Comparison of ENCODE assay signal across 13 cellular contexts in the genomic region with DNA sequence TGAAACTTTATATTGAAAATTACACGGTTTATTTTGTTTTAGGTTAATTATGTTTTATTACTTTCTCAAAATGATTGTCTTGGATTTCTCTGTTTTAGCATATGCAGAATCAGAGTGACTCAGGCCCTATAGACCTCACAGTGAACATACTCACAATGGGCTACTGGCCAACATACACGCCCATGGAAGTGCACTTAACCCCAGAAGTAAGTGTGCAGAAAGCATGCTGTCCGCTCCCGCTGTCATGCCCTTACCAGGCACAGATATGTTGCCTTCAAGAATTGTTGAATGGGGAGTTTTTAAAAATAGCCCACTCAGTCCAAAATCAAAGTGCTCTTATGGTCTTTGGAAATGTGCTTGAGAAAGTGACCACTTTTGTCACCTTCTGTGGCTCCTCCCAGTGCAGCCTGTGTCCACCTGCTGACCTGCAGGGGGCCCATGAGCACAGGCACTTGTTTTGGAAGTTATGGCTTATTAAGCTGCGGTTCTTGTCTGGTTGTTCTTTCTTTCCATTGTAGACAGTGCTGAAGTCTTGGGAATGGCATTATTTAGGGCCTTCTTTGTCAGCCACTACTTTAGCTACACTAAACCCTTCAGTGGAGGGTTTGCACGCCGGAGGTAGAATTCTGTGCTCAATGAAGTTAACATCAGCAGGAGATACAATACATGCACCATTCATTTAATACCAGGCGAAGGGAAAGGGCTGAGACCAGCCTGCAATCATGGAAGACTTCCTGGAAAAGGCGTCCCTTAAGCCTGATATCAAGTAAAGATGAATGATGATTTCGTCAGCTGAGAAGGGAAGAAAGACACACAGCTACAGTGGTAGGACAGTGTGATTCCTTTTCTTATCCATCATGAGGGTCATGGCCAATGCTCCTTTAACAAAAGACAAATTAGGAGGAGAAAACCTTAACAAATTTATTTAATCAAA. TPM values are rescaled to one million over a fixed set of nuclear protein-coding genes. Genes with fewer than 3 reads are reported as not detected.
A peak's percentile ranks its signal among the peaks of the same experiment; 100 is the strongest.
DNase-seq lines count a peak whose midpoint lies in the region; ATAC-seq, FAIRE-seq and TF ChIP-seq lines count a peak whose summit lies in the region.
"Had no signal": no experiment of that assay in that cellular context is flagged by ENCODE, and none has a peak within 500 bp of the region (broad histone marks: within the 10 kb centered on the region; RNA-seq: fewer than 3 reads in every experiment).

No MANE protein-coding gene starts in this region.

- TF ChIP-seq CTCF in AG09319 (IDR thresholded peaks at IDR 0.05; ENCODE audit: low read depth, low read length) (peak; percentile 33), HL-60 (IDR thresholded peaks at IDR 0.05; ENCODE audit: insufficient read depth, low read length) (peak; percentile 11), bronchial epithelial cell (IDR thresholded peaks at IDR 0.05; ENCODE audit: insufficient read depth, low read length, severe bottlenecking) (peak; percentile 44), right lobe of liver (IDR thresholded peaks at IDR 0.05) (peak; percentile 13 to 36 (median 28))

- WGBS in right lobe of liver (ENCODE audit: insufficient coverage, low coverage, low lambda C conversion rate, missing lambda C conversion rate) = 89% methylated on average over 7 of the region's 10 CpGs

- H3K4me3 ChIP-seq in HL-60 (replicated peaks; ENCODE audit: insufficient read depth, low read length) = no peak overlapping the region
- no peak overlapping the region for H3K4me3 ChIP-seq in bronchial epithelial cell (ENCODE audit: low read depth, low read length)
- H3K4me3 ChIP-seq in right lobe of liver = no peak overlapping the region
- H3K4me3 ChIP-seq: SJCRH30 had no signal

- no peak for FAIRE-seq in bronchial epithelial cell (lab: Jason Lieb, UNC)
- FAIRE-seq: kidney had no signal

- H3K4me1 ChIP-seq in right lobe of liver = no peaks in the 10 kb centered on the region
- H3K4me1 ChIP-seq: SJCRH30 had no signal

- ATAC-seq in right lobe of liver = peak; percentile 30 to 48 (median 40)
- ATAC-seq: effector memory CD8-positive, alpha-beta T cell had no signal

- intact Hi-C loops in right lobe of liver (cut with DNase I) = no loop called here

- DNase-seq in AG09319 (ENCODE audit: extremely low read depth, low read depth) = no peak
- DNase-seq in HL-60 (ENCODE audit: low read depth in 1 of 2, low spot score in 1 of 2) = no peak
- DNase-seq in bronchial epithelial cell (ENCODE audit: low read depth) = peak; percentile 14
- DNase-seq in right lobe of liver = no peak
- no peak for DNase-seq in SK-N-DZ (ENCODE audit: low spot score)
- no peak for DNase-seq in NCI-H2081 (lab: John Stamatoyannopoulos, UW)
- no peak for DNase-seq in activated gamma-delta T cell (lab: John Stamatoyannopoulos, UW)
- DNase-seq in DMS153 treated with DMSO at 0.1 percent for 48 hours (lab: John Stamatoyannopoulos, UW; ENCODE audit: unreplicated experiment) = no peak
- DNase-seq: activated CD4-positive, alpha-beta T cell treated with anti-CD3 and anti-CD28 coated beads, Interleukin-2, amount 50 U/mL, for 1 hour; CD4-positive, alpha-beta T cell; effector memory CD8-positive, alpha-beta T cell; kidney; SJCRH30 had no signal

- TF ChIP-seq POLR2A in right lobe of liver (IDR thresholded peaks at IDR 0.05) = no peak

- H3K27me3 ChIP-seq in HL-60 (ENCODE audit: insufficient read depth, poor library complexity, severe bottlenecking) (no peaks in the 10 kb centered on the region), bronchial epithelial cell (ENCODE audit: control insufficient read depth, insufficient read depth, low read length) (no peaks in the 10 kb centered on the region), right lobe of liver (no peaks in the 10 kb centered on the region)
- H3K27me3 ChIP-seq: SJCRH30 had no signal

- H3K36me3 ChIP-seq in bronchial epithelial cell (ENCODE audit: control insufficient read depth, insufficient read depth, low read length) = peaks cover 20% of the 10 kb centered on the region
- H3K36me3 ChIP-seq in right lobe of liver = peaks cover 0 to 87% (median 39%) of the 10 kb centered on the region in 4 donors

- H3K27ac ChIP-seq in HL-60 (replicated peaks) (no peak overlapping the region), right lobe of liver (no peak overlapping the region)
- H3K27ac ChIP-seq: SJCRH30 had no signal

- no peaks in the 10 kb centered on the region for H3K9me3 ChIP-seq in right lobe of liver
- H3K9me3 ChIP-seq: SJCRH30 had no signal

RNA-seq across cellular contexts. Expression of gene CUL4A, which starts 36.7 kb away (rescaled TPM):
- total RNA-seq in bronchial epithelial cell (84.0 and 104 TPM in 2 replicates), right lobe of liver (10 to 100 TPM; 29.2 to 75.8 (median 39.5) TPM)
- 68.6 and 84.7 TPM in 2 replicates for polyA plus RNA-seq in SK-N-DZ (2014; cell fraction: cytosol; rRNA removed)
- polyA plus RNA-seq in SK-N-DZ (2014; cell fraction: nucleus; rRNA removed) = 77.7 and 99.6 TPM in 2 replicates

RNA-seq across cellular contexts. Expression of gene PCID2, which starts 37.7 kb away (rescaled TPM):
- total RNA-seq in bronchial epithelial cell (55.3 and 61.1 TPM in 2 replicates), right lobe of liver (10 to 100 TPM; 15.1 to 24.9 (median 19.4) TPM)
- polyA plus RNA-seq in SK-N-DZ (2014; cell fraction: cytosol; rRNA removed) = 88.9 and 89.9 TPM in 2 replicates
- polyA plus RNA-seq in SK-N-DZ (2014; cell fraction: nucleus; rRNA removed) = 160 and 166 TPM in 2 replicates

RNA-seq across cellular contexts. Expression of gene LAMP1, which starts 50.9 kb away (rescaled TPM):
- total RNA-seq in bronchial epithelial cell (267 and 286 TPM in 2 replicates), right lobe of liver (100 to 1,000 TPM; 154 to 233 (median 197) TPM)
- polyA plus RNA-seq in SK-N-DZ (2014; cell fraction: cytosol; rRNA removed) = 68.3 and 74.7 TPM in 2 replicates
- 32.7 and 37.4 TPM in 2 replicates for polyA plus RNA-seq in SK-N-DZ (2014; cell fraction: nucleus; rRNA removed)
